In genomic region chr3:148881286-148881685, GRCh38 we compare ENCODE assay signal across 19 cellular contexts. TPM values are rescaled to one million over a fixed set of nuclear protein-coding genes. Genes with fewer than 3 reads are reported as not detected.
"Had no signal": no experiment of that assay in that cellular context is flagged by ENCODE, and none has a peak within 500 bp of the region (broad histone marks: within the 10 kb centered on the region; RNA-seq: fewer than 3 reads in every experiment).

No MANE protein-coding gene starts in this region.

- H3K36me3 ChIP-seq: tibial nerve, vagina had no signal

- H3K9me3 Mint-ChIP-seq: activated naive CD8-positive, alpha-beta T cell treated with anti-CD3 and anti-CD28 coated beads for 36 hours; activated T-cell treated with anti-CD3 and anti-CD28 coated beads, Interleukin-2, amount 50 U/mL, for 4 hours; nephron; T-cell had no signal

- FAIRE-seq: bronchial epithelial cell, small intestine had no signal

- H3K27ac Mint-ChIP-seq: activated naive CD8-positive, alpha-beta T cell treated with anti-CD3 and anti-CD28 coated beads for 36 hours; nephron; T-cell had no signal

- ATAC-seq: activated T-cell treated with anti-CD3 and anti-CD28 coated beads, Interleukin-2, amount 50 U/mL, for 4 hours; T-cell had no signal

- H3K4me1 ChIP-seq: tibial nerve, vagina had no signal

- H3K4me3 ChIP-seq: tibial nerve, vagina had no signal

- H3K27me3 ChIP-seq: tibial nerve, vagina had no signal

- H3K4me3 Mint-ChIP-seq: activated naive CD8-positive, alpha-beta T cell treated with anti-CD3 and anti-CD28 coated beads for 36 hours; activated T-cell treated with anti-CD3 and anti-CD28 coated beads, Interleukin-2, amount 50 U/mL, for 4 hours; nephron; T-cell had no signal

- H3K4me1 Mint-ChIP-seq: activated naive CD8-positive, alpha-beta T cell treated with anti-CD3 and anti-CD28 coated beads for 36 hours; nephron; T-cell had no signal

- H3K36me3 Mint-ChIP-seq: activated naive CD8-positive, alpha-beta T cell treated with anti-CD3 and anti-CD28 coated beads for 36 hours; T-cell had no signal

- DNase-seq: activated CD4-positive, alpha-beta T cell treated with anti-CD3 and anti-CD28 coated beads for 1 hour; activated CD4-positive, alpha-beta T cell treated with anti-CD3 and anti-CD28 coated beads, Interleukin-2, amount 50 U/mL, for 48 hours; activated gamma-delta T cell treated with Interleukin-2 at 50 U/mL for 16 hours; activated naive CD8-positive, alpha-beta T cell treated with anti-CD3 and anti-CD28 coated beads for 36 hours; activated T-cell treated with anti-CD3 and anti-CD28 coated beads, Interleukin-2, amount 50 U/mL, for 4 hours; foreskin melanocyte; nucleus accumbens; stimulated activated CD4-positive, alpha-beta T cell treated with anti-CD3 and anti-CD28 coated beads, Interleukin-4, amount 100 ng/mL, for 24 hours; stimulated activated naive CD4-positive, alpha-beta T cell; T-cell; T1000 had no signal

- H3K27ac ChIP-seq: tibial nerve, vagina had no signal

- H3K9me3 ChIP-seq: tibial nerve, vagina had no signal

RNA-seq across cellular contexts. Expression of gene CPA3, which starts 16.2 kb away (rescaled TPM):
- total RNA-seq: activated naive CD8-positive, alpha-beta T cell treated with anti-CD3 and anti-CD28 coated beads for 36 hours; bronchial epithelial cell; epithelial cell of proximal tubule had no signal

RNA-seq across cellular contexts. Expression of gene CPB1, which starts 53.7 kb away (rescaled TPM):
- total RNA-seq: activated naive CD8-positive, alpha-beta T cell treated with anti-CD3 and anti-CD28 coated beads for 36 hours; bronchial epithelial cell; cerebellum; dermis microvascular lymphatic vessel endothelial cell; epithelial cell of proximal tubule had no signal
